In genomic region chr7:124781418-124781817, GRCh38 we compare ENCODE assay signal across 19 cellular contexts. TPM values are rescaled to one million over a fixed set of nuclear protein-coding genes. Genes with fewer than 3 reads are reported as not detected.
"Had no signal": no experiment of that assay in that cellular context is flagged by ENCODE, and none has a peak within 500 bp of the region (broad histone marks: within the 10 kb centered on the region; RNA-seq: fewer than 3 reads in every experiment).

No MANE protein-coding gene starts in this region.

- H3K4me1 Mint-ChIP-seq: naive thymus-derived CD8-positive, alpha-beta T cell had no signal

- H3K4me3 ChIP-seq: dorsolateral prefrontal cortex, heart right ventricle, left ventricle myocardium inferior, mucosa of descending colon, neural progenitor cell, ovary, right atrium auricular region, uterus had no signal

- H3K27ac ChIP-seq: dorsolateral prefrontal cortex, heart right ventricle, left ventricle myocardium inferior, neural progenitor cell, ovary, right atrium auricular region, uterus had no signal

- H3K36me3 ChIP-seq: heart right ventricle, left ventricle myocardium inferior, neural progenitor cell, ovary, right atrium auricular region, uterus had no signal

- DNase-seq: cortex of kidney; dorsolateral prefrontal cortex; effector memory CD4-positive, alpha-beta T cell; heart right ventricle; hypothalamus; left ventricle myocardium inferior; mucosa of descending colon; naive thymus-derived CD8-positive, alpha-beta T cell; nucleus accumbens; ovary; small intestine; stimulated activated CD4-positive, alpha-beta T cell treated with anti-CD3 and anti-CD28 coated beads, Interleukin-12 subunit alpha, Interleukin-12 subunit beta, amount 100 ng/mL, for 4 hours; stimulated activated naive CD4-positive, alpha-beta T cell treated with Interleukin-2 at 50 U/mL for 16 hours; trophoblast cell; uterus had no signal

- H3K4me3 Mint-ChIP-seq: naive thymus-derived CD8-positive, alpha-beta T cell; neural progenitor cell had no signal

- H3K9me3 Mint-ChIP-seq: naive thymus-derived CD8-positive, alpha-beta T cell; neural progenitor cell had no signal

- H3K27me3 ChIP-seq: dorsolateral prefrontal cortex, neural progenitor cell, ovary, right atrium auricular region, uterus had no signal

- H3K9me3 ChIP-seq: heart right ventricle, left ventricle myocardium inferior, mucosa of descending colon, ovary, right atrium auricular region, uterus had no signal

- H3K27ac Mint-ChIP-seq: naive thymus-derived CD8-positive, alpha-beta T cell; neural progenitor cell had no signal

- ATAC-seq: esophagus mucosa; heart right ventricle; mucosa of descending colon; naive thymus-derived CD8-positive, alpha-beta T cell had no signal

- H3K36me3 Mint-ChIP-seq: naive thymus-derived CD8-positive, alpha-beta T cell; neural progenitor cell had no signal

- H3K4me1 ChIP-seq: heart right ventricle, left ventricle myocardium inferior, neural progenitor cell, right atrium auricular region, uterus had no signal

RNA-seq across cellular contexts. Expression of gene GPR37, which starts 15.8 kb away (rescaled TPM):
- total RNA-seq: left ventricle myocardium inferior; mesenteric fat pad; naive thymus-derived CD8-positive, alpha-beta T cell had no signal
- polyA plus RNA-seq: naive thymus-derived CD8-positive, alpha-beta T cell had no signal
